ENCODE assay signal across 16 cellular contexts in genomic region chr15:37035349-37035748, GRCh38.
DNase-seq lines count a peak whose midpoint lies in the region; ATAC-seq and TF ChIP-seq lines count a peak whose summit lies in the region.
"Had no signal": no experiment of that assay in that cellular context is flagged by ENCODE, and none has a peak within 500 bp of the region (broad histone marks: within the 10 kb centered on the region; RNA-seq: fewer than 3 reads in every experiment).

No MANE protein-coding gene starts in this region.

- H3K9me3 Mint-ChIP-seq in mesothelial cell of epicardium: no peaks in the 10 kb centered on the region
- H3K9me3 Mint-ChIP-seq: activated T-helper 2 cell treated with anti-CD3 and anti-CD28 coated beads, Interferon-gamma antibody, Interleukin-2, Interleukin-4, amounts not matched to agents 10 μg/mL and 5 μg/mL and 100 μg/mL, durations not matched to agents 14 hours and 24 hours and 36 hours; neural crest cell had no signal

- H3K27me3 Mint-ChIP-seq in mesothelial cell of epicardium (ENCODE audit: low read depth): no peaks in the 10 kb centered on the region

- peaks cover 10% of the 10 kb centered on the region for H3K4me1 ChIP-seq in adipocyte (ENCODE audit: control insufficient read depth, insufficient read depth, low read length)

- peaks cover 35% of the 10 kb centered on the region for H3K36me3 ChIP-seq in adipocyte (ENCODE audit: control insufficient read depth, insufficient read depth, low read length, severe bottlenecking)

- peaks cover 73% of the 10 kb centered on the region for H3K4me1 Mint-ChIP-seq in mesothelial cell of epicardium
- H3K4me1 Mint-ChIP-seq: CD8-positive, alpha-beta memory T cell had no signal

- DNase-seq in AG20443 (ENCODE audit: low spot score): peak; percentile 61
- peak; percentile 32 for DNase-seq in HS-5 (ENCODE audit: low read depth)
- DNase-seq in adipocyte (ENCODE audit: low read depth): peak; percentile 29
- no peak for DNase-seq in mesothelial cell of epicardium (ENCODE audit: low spot score in 2 of 2, unreplicated experiment in 2 of 2)
- no peak for DNase-seq in HuH-7 (ENCODE audit: low spot score)
- DNase-seq in stimulated activated CD4-positive, alpha-beta T cell treated with anti-CD3 and anti-CD28 coated beads, Interleukin-1b, Interleukin-23, amount 100 ng/mL, for 48 hours: no peak
- no peak for DNase-seq in coronary artery (ENCODE audit: low spot score)
- DNase-seq: CD8-positive, alpha-beta memory T cell; GDM1; H7; NCI-H2029; NCI-H524 treated with DMSO at 0.1 percent for 48 hours had no signal

- H3K9me3 ChIP-seq in adipocyte (ENCODE audit: control insufficient read depth, low read length): no peaks in the 10 kb centered on the region
- H3K9me3 ChIP-seq: gastroesophageal sphincter had no signal

- peaks cover 22% of the 10 kb centered on the region for H3K36me3 Mint-ChIP-seq in mesothelial cell of epicardium
- H3K36me3 Mint-ChIP-seq: CD8-positive, alpha-beta memory T cell had no signal

- peak overlapping the region; percentile 55 for H3K27ac Mint-ChIP-seq in mesothelial cell of epicardium
- H3K27ac Mint-ChIP-seq: activated T-helper 2 cell treated with anti-CD3 and anti-CD28 coated beads, Interferon-gamma antibody, Interleukin-2, Interleukin-4, amounts not matched to agents 10 μg/mL and 5 μg/mL and 100 μg/mL, durations not matched to agents 14 hours and 24 hours and 36 hours; CD8-positive, alpha-beta memory T cell had no signal

- no peak for TF ChIP-seq CTCF in mesothelial cell of epicardium (IDR thresholded peaks at IDR 0.05; ENCODE audit: unreplicated experiment)
- TF ChIP-seq CTCF in coronary artery (IDR thresholded peaks at IDR 0.05): no peak

- no peak overlapping the region for H3K9ac ChIP-seq in adipocyte (ENCODE audit: low read length)

- H3K27ac ChIP-seq in coronary artery: no peak overlapping the region

- ATAC-seq in GM18511 (IDR thresholded peaks at IDR 0.05; ENCODE audit: unreplicated experiment): no peak
- ATAC-seq: gastroesophageal sphincter had no signal

- H3K4me3 ChIP-seq in adipocyte (ENCODE audit: low read length) (no peak overlapping the region), coronary artery (no peak overlapping the region)
- H3K4me3 ChIP-seq: gastroesophageal sphincter had no signal

- H3K4me3 Mint-ChIP-seq in mesothelial cell of epicardium: no peak overlapping the region
- H3K4me3 Mint-ChIP-seq: CD8-positive, alpha-beta memory T cell; neural crest cell had no signal

- H3K27me3 ChIP-seq in adipocyte (replicated peaks; ENCODE audit: control insufficient read depth, insufficient read depth, low read length): no peaks in the 10 kb centered on the region
- H3K27me3 ChIP-seq: gastroesophageal sphincter had no signal

Comparison
In these comparisons a context has a peak if more than half of its experiments do, and no peak if none do; other contexts are left out.
1. DNase-seq: peak in AG20443 (single experiment), HS-5 (single experiment) and adipocyte (single experiment); none in mesothelial cell of epicardium (0 of 2), HuH-7 (single experiment), stimulated activated CD4-positive, alpha-beta T cell treated with anti-CD3 and anti-CD28 coated beads, Interleukin-1b, Interleukin-23, amount 100 ng/mL, for 48 hours (single experiment) and coronary artery (single experiment).